12 cellular contexts compared by ENCODE assay signal in the genomic region with DNA sequence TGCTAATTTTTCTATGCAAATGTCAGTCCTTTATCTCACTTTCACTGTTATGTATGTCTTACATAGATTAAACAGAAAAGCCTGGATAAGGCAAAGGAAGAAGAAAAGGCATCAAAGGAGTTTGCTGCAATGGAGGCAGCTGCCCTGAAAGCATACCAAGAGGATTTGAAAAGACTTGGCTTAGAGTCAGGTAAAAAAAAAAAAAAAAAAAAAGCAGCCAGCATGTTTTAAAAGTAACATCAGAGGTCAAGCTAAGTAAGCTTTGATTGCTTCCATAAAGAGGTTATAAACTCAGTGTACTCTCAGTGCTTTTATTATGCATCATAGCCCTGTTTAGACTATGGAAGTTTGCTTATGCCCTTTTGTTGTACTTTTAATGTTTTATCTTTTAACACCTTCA. TPM values are rescaled to one million over a fixed set of nuclear protein-coding genes. Genes with fewer than 3 reads are reported as not detected.
DNase-seq lines count a peak whose midpoint lies in the region; TF ChIP-seq lines count a peak whose summit lies in the region.
"Had no signal": no experiment of that assay in that cellular context is flagged by ENCODE, and none has a peak within 500 bp of the region (broad histone marks: within the 10 kb centered on the region; RNA-seq: fewer than 3 reads in every experiment).

No MANE protein-coding gene starts in this region.

- no peak for TF ChIP-seq POLR2A in sigmoid colon (IDR thresholded peaks at IDR 0.05)

- H3K4me3 ChIP-seq in sigmoid colon = peak overlapping the region in 1 of 4 donors; percentile 6
- no peak overlapping the region for H3K4me3 ChIP-seq in H7 (ENCODE audit: insufficient read depth, low read depth, low read length)

- TF ChIP-seq CTCF in sigmoid colon (IDR thresholded peaks at IDR 0.05) = no peak

- peaks cover 0 to 49% (median 42%) of the 10 kb centered on the region in 4 donors for H3K4me1 ChIP-seq in sigmoid colon

- intact Hi-C loops in sigmoid colon (cut with DNase I) = loop anchor here (10.0 kb wide), 1 partner anchor 980 kb away; the partner anchor contains the start of gene DGKH

- H3K27ac ChIP-seq in sigmoid colon = peak overlapping the region; percentile 91 to 99 (median 98)

- DNase-seq in Caki2 (ENCODE audit: low read depth) = peak; percentile 46
- peak; percentile 10 for DNase-seq in OCI-M1 (lab: John Stamatoyannopoulos, UW)
- DNase-seq in fibroblast of gingiva (ENCODE audit: low read depth) = peak; percentile 89
- no peak for DNase-seq in sigmoid colon
- DNase-seq in H7 = no peak
- no peak for DNase-seq in NCI-H774 (lab: John Stamatoyannopoulos, UW)
- no peak for DNase-seq in NCI-H2107 treated with DMSO at 0.1 percent for 48 hours (lab: John Stamatoyannopoulos, UW; ENCODE audit: unreplicated experiment)
- no peak for DNase-seq in H4 (ENCODE audit: low spot score)
- DNase-seq: DMS 273 treated with DMSO at 0.1 percent for 48 hours; Kasumi-1; NCI-H2227 treated with DMSO at 0.1 percent for 48 hours; stimulated activated CD4-positive, alpha-beta T cell treated with anti-CD3 and anti-CD28 coated beads, Interleukin-2, amount 100 ng/mL, for 24 hours had no signal

- no peaks in the 10 kb centered on the region for H3K27me3 ChIP-seq in sigmoid colon
- no peaks in the 10 kb centered on the region for H3K27me3 ChIP-seq in H7 (ENCODE audit: control insufficient read depth, insufficient read depth, low read length)

- in situ Hi-C loops in Caki2 (cut with HindIII; ENCODE audit: low pct_unique_long_range_greater_than_20kb, low sequenced_read_pairs) = no loop called here

- H3K36me3 ChIP-seq in sigmoid colon = peaks cover 10 to 44% (median 26%) of the 10 kb centered on the region in 4 donors
- H3K36me3 ChIP-seq in H7 (replicated peaks; ENCODE audit: control insufficient read depth, insufficient read depth, low read length) = peaks cover 12% of the 10 kb centered on the region

- no peak for TF ChIP-seq EP300 in sigmoid colon (IDR thresholded peaks at IDR 0.05)

- H3K9me3 ChIP-seq in sigmoid colon = no peaks in the 10 kb centered on the region

RNA-seq across cellular contexts. Expression of gene WBP4, which starts 3.8 kb away (rescaled TPM):
- total RNA-seq in Caki2 (2014; rRNA removed; shearing (Covaris generic); ENCODE audit: low replicate concordance) = 3.5 and 6.9 TPM in 2 replicates
- total RNA-seq in sigmoid colon = 10 to 100 TPM; 11.6 to 25.0 (median 18.4) TPM
- polyA plus RNA-seq in sigmoid colon = 1 to 10 TPM; 5.1 to 7.8 (median 7.2) TPM
- total RNA-seq in H7 (2014; rRNA removed; shearing (Covaris generic)) = 6.6 and 9.2 TPM in 2 replicates
- 3.1 and 5.2 TPM in 2 replicates for total RNA-seq in H4 (2014; rRNA removed; shearing (Covaris generic))

RNA-seq across cellular contexts. Expression of gene ELF1, which starts 46.0 kb away (rescaled TPM):
- 16.6 and 18.7 TPM in 2 replicates for total RNA-seq in Caki2 (2014; rRNA removed; shearing (Covaris generic); ENCODE audit: low replicate concordance)
- total RNA-seq in sigmoid colon = 10 to 100 TPM; 47.4 to 68.5 (median 58.0) TPM
- 10 to 100 TPM; 31.8 to 45.3 (median 35.1) TPM for polyA plus RNA-seq in sigmoid colon
- 18.6 and 19.1 TPM in 2 replicates for total RNA-seq in H7 (2014; rRNA removed; shearing (Covaris generic))
- total RNA-seq in H4 (2014; rRNA removed; shearing (Covaris generic)) = 17.3 and 18.1 TPM in 2 replicates

Comparison
In these comparisons a context has a peak if more than half of its experiments do, and no peak if none do; other contexts are left out.
1. DNase-seq: peak in Caki2 (single experiment), OCI-M1 (single experiment) and fibroblast of gingiva (single experiment); none in sigmoid colon (single experiment), H7 (single experiment), NCI-H774 (single experiment), NCI-H2107 treated with DMSO at 0.1 percent for 48 hours (single experiment) and H4 (single experiment).